ENCODE assay signal across 10 cellular contexts in the genomic region with DNA sequence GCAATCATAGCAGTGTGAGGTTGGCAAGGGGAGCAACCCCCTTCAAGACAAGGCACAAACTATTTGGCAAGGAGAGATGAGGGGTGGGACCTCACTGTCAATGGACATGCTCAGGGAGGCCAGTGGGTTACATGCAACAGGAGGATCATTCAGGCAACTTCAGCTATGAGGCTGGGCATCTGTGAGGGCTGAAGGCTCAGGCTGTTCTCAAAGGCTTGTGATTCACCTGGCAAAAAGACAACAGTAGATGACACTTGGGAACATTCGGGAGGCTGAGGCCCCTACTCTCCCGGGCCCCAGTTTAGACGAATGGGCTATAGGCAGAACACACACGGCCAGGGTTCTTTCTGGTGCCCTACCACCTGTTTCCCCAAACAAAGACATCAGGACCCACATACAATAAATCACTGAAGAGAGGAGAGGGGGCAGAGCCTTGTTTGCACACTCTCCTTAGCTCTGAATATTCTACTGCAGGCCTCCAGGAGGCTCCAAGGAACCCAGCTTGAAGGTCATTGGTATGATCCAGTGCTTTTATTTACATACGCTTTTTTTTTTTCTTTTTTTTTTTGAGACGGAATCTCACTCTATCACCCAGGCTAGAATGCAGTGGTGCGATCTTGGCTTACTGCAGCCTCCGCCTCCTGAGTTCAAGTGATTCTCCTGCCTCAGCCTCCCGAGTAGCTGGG. TPM values are rescaled to one million over a fixed set of nuclear protein-coding genes. Genes with fewer than 3 reads are reported as not detected.
DNase-seq lines count a peak whose midpoint lies in the region; ATAC-seq and TF ChIP-seq lines count a peak whose summit lies in the region.
"Had no signal": no experiment of that assay in that cellular context is flagged by ENCODE, and none has a peak within 500 bp of the region (broad histone marks: within the 10 kb centered on the region; RNA-seq: fewer than 3 reads in every experiment).

No MANE protein-coding gene starts in this region.

- H3K4me3 ChIP-seq in BJ (ENCODE audit: low read depth, low read length) (no peak overlapping the region), HCT116 (replicated peaks in 1 of 2; ENCODE audit: low read depth in 1 of 2, low read length in 2 of 2) (no peak overlapping the region), adipocyte (ENCODE audit: low read length) (peak overlapping the region; percentile 20), muscle layer of colon (ENCODE audit: low read depth in 1 of 2, low read length in 2 of 2) (no peak overlapping the region)
- H3K4me3 ChIP-seq: heart right ventricle, skin epidermis had no signal

- H3K9ac ChIP-seq in HCT116 (ENCODE audit: low read length) (no peak overlapping the region), adipocyte (ENCODE audit: low read length) (peak overlapping the region; percentile 24), muscle layer of colon (ENCODE audit: low read length) (no peak overlapping the region)

- RAD21 ChIA-PET in HCT116 (lab: Charles Lee; ENCODE audit: low non-redundant PET in 1 of 2, low total read pairs in 2 of 2, uncharacterized antibody in 2 of 2, unreplicated experiment in 2 of 2): interaction anchor here in 1 of 2 experiments (0.7 to 1.2 kb wide), 2 partner anchors 49 to 155 kb away, joined by 3 read pairs; no protein-coding TSS in a partner anchor

- TF ChIP-seq POLR2A in HCT116 (IDR thresholded peaks at IDR 0.05; ENCODE audit: borderline replicate concordance, extremely low read depth, insufficient read depth, insufficient read length): no peak

- intact Hi-C loops in HCT116 (cut with micrococcal nuclease): no loop called here

- no peaks in the 10 kb centered on the region for H3K27me3 ChIP-seq in BJ (ENCODE audit: control insufficient read depth, insufficient read depth, low read length)
- H3K27me3 ChIP-seq in HCT116 (ENCODE audit: insufficient read depth, low read length): no peaks in the 10 kb centered on the region
- no peaks in the 10 kb centered on the region for H3K27me3 ChIP-seq in adipocyte (replicated peaks; ENCODE audit: control insufficient read depth, insufficient read depth, low read length)
- no peaks in the 10 kb centered on the region for H3K27me3 ChIP-seq in muscle layer of colon (ENCODE audit: control insufficient read depth in 1 of 2, insufficient read depth in 2 of 2, low read length in 2 of 2)
- H3K27me3 ChIP-seq: heart right ventricle had no signal

- H3K27ac ChIP-seq in HCT116 (ENCODE audit: low read depth, low read length) (peak overlapping the region; percentile 21; the same call in 1 of the 2 replicates), muscle layer of colon (ENCODE audit: low read depth, low read length) (peak overlapping the region; percentile 41)

- peaks cover 24% of the 10 kb centered on the region for H3K79me2 ChIP-seq in HCT116 (ENCODE audit: insufficient read depth, low read length)

- POLR2A ChIA-PET in BJ (lab: Charles Lee): interaction anchor here (0.5 to 0.6 kb wide), 2 partner anchors 16 to 150 kb away, joined by 3 to 5 read pairs; a partner anchor contains a TSS
- POLR2A ChIA-PET in HCT116 (lab: Charles Lee): interaction anchor here (1.0 to 2.2 kb wide), 4 partner anchors 10 to 113 kb away, joined by 3 to 6 read pairs (median 4); a partner anchor contains a TSS

- H4K20me1 ChIP-seq in HCT116 (ENCODE audit: insufficient read depth): peaks cover 17% of the 10 kb centered on the region; the same call in 1 of the 2 replicates

- peak; percentile 51 for TF ChIP-seq CTCF in BJ (IDR thresholded peaks at IDR 0.05; ENCODE audit: insufficient read depth, low read depth, low read length)
- TF ChIP-seq CTCF in HCT116 (IDR thresholded peaks at IDR 0.05 in 2 of 3, conservative IDR thresholded peaks at IDR 0.05 in 1 of 3; ENCODE audit: borderline replicate concordance in 1 of 3, insufficient read depth in 1 of 3, low read depth in 2 of 3, low read length in 2 of 3): peak in 2 of 3 experiments; percentile 14 to 18; a peak in 1 of 6 replicates

- no peak for ATAC-seq in HCT116
- ATAC-seq in HG03159 (IDR thresholded peaks at IDR 0.05; ENCODE audit: unreplicated experiment): no peak
- ATAC-seq: heart right ventricle had no signal

- H3K4me1 ChIP-seq in HCT116 (ENCODE audit: control insufficient read depth in 1 of 2, insufficient read depth in 2 of 2, low read length in 2 of 2) (peaks cover 12 to 56% of the 10 kb centered on the region in 2 experiments), adipocyte (ENCODE audit: control insufficient read depth, insufficient read depth, low read length) (peaks cover 42% of the 10 kb centered on the region), muscle layer of colon (ENCODE audit: insufficient read depth, low read length) (peaks cover 13% of the 10 kb centered on the region)

- no peak overlapping the region for H3K4me2 ChIP-seq in HCT116 (ENCODE audit: low read length)

- no peak for TF ChIP-seq RAD21 in HCT116 (IDR thresholded peaks at IDR 0.05; ENCODE audit: low read depth)

- H3K9me3 ChIP-seq in HCT116 (ENCODE audit: control insufficient read depth in 1 of 2, insufficient read depth in 1 of 2, low read depth in 1 of 2, low read length in 2 of 2) (no peaks in the 10 kb centered on the region), adipocyte (ENCODE audit: control insufficient read depth, low read length) (no peaks in the 10 kb centered on the region), muscle layer of colon (ENCODE audit: low read length) (no peaks in the 10 kb centered on the region)
- H3K9me3 ChIP-seq: heart right ventricle had no signal

- DNase-seq in BJ (ENCODE audit: low read depth): no peak
- no peak for DNase-seq in HCT116 (ENCODE audit: low read depth, low spot score)
- peak; percentile 36 for DNase-seq in adipocyte (ENCODE audit: low read depth)
- DNase-seq in HuH-7.5 (ENCODE audit: low spot score): no peak
- DNase-seq in LoVo (ENCODE audit: low spot score): no peak
- DNase-seq in NCI-H446 treated with DMSO at 0.1 percent for 48 hours (lab: John Stamatoyannopoulos, UW): no peak
- DNase-seq: heart right ventricle had no signal

- H3K9me2 ChIP-seq in HCT116 (ENCODE audit: insufficient read depth): no peaks in the 10 kb centered on the region

- no TSS peak for BruUV-seq in HCT116 (replicated peaks; lab: Mats Ljungman, UMichigan)

- H3K36me3 ChIP-seq in BJ (ENCODE audit: control insufficient read depth, insufficient read depth, low read length) (peaks cover 40% of the 10 kb centered on the region), HCT116 (ENCODE audit: control insufficient read depth in 1 of 2, insufficient read depth in 2 of 2, low read length in 2 of 2) (peaks cover 21 to 31% of the 10 kb centered on the region in 2 experiments), adipocyte (ENCODE audit: control insufficient read depth, insufficient read depth, low read length, severe bottlenecking) (peaks cover 74% of the 10 kb centered on the region), muscle layer of colon (ENCODE audit: insufficient read depth, low read length) (peaks cover 85% of the 10 kb centered on the region)

- H2AFZ ChIP-seq in HCT116 (ENCODE audit: low read depth, low read length, poor library complexity, severe bottlenecking): no peak overlapping the region

- CTCF ChIA-PET in BJ (lab: Yijun Ruan, JAX): interaction anchor here (0.6 to 20.5 kb wide), 12 partner anchors 10 to 383 kb away, joined by 3 to 387 read pairs (median 4); a partner anchor contains a TSS
- CTCF ChIA-PET in HCT116 (lab: Charles Lee): interaction anchor here (0.7 to 2.5 kb wide), 8 partner anchors 46 to 359 kb away, joined by 3 to 8 read pairs (median 3); no protein-coding TSS in a partner anchor

TF ChIP-seq in HCT116, 20 proteins besides CTCF, POLR2A, EP300 and RAD21:
- TF ChIP-seq, protein P1, sequence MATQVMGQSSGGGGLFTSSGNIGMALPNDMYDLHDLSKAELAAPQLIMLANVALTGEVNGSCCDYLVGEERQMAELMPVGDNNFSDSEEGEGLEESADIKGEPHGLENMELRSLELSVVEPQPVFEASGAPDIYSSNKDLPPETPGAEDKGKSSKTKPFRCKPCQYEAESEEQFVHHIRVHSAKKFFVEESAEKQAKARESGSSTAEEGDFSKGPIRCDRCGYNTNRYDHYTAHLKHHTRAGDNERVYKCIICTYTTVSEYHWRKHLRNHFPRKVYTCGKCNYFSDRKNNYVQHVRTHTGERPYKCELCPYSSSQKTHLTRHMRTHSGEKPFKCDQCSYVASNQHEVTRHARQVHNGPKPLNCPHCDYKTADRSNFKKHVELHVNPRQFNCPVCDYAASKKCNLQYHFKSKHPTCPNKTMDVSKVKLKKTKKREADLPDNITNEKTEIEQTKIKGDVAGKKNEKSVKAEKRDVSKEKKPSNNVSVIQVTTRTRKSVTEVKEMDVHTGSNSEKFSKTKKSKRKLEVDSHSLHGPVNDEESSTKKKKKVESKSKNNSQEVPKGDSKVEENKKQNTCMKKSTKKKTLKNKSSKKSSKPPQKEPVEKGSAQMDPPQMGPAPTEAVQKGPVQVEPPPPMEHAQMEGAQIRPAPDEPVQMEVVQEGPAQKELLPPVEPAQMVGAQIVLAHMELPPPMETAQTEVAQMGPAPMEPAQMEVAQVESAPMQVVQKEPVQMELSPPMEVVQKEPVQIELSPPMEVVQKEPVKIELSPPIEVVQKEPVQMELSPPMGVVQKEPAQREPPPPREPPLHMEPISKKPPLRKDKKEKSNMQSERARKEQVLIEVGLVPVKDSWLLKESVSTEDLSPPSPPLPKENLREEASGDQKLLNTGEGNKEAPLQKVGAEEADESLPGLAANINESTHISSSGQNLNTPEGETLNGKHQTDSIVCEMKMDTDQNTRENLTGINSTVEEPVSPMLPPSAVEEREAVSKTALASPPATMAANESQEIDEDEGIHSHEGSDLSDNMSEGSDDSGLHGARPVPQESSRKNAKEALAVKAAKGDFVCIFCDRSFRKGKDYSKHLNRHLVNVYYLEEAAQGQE (IDR thresholded peaks at IDR 0.05; ENCODE audit: low read depth): no peak
- TF ChIP-seq YY1 (IDR thresholded peaks at IDR 0.05; ENCODE audit: extremely low read depth, insufficient replicate concordance, low read depth, low read length): no peak

RNA-seq across cellular contexts. Expression of a gene that starts 7.9 kb away (rescaled TPM):
- 1,140 and 1,840 TPM in 2 replicates for polyA plus RNA-seq in BJ (2011; rRNA removed)
- 739 and 1,365 TPM in 2 replicates for polyA minus RNA-seq in BJ (2011; rRNA and poly(A)+ RNA removed)
- 886 TPM for total RNA-seq in HCT116 (2021; ENCODE audit: unreplicated experiment)
- polyA plus RNA-seq in HCT116 (2012): 716 and 796 TPM in 2 replicates

RNA-seq across cellular contexts. Expression of a gene that starts 11.0 kb away (rescaled TPM):
- 5.1 and 7.5 TPM in 2 replicates for polyA plus RNA-seq in BJ (2011; rRNA removed)
- polyA minus RNA-seq in BJ (2011; rRNA and poly(A)+ RNA removed): 5.0 and 24.5 TPM in 2 replicates
- 75.8 TPM for total RNA-seq in HCT116 (2021; ENCODE audit: unreplicated experiment)
- 55.7 and 59.3 TPM in 2 replicates for polyA plus RNA-seq in HCT116 (2012)

RNA-seq across cellular contexts. Expression of a gene that starts 14.4 kb away (rescaled TPM):
- polyA plus RNA-seq in BJ (2011; rRNA removed): 205 and 292 TPM in 2 replicates
- 68.5 and 104 TPM in 2 replicates for polyA minus RNA-seq in BJ (2011; rRNA and poly(A)+ RNA removed)
- total RNA-seq in HCT116 (2021; ENCODE audit: unreplicated experiment): 117 TPM
- 124 and 132 TPM in 2 replicates for polyA plus RNA-seq in HCT116 (2012)

RNA-seq across cellular contexts. Expression of a gene that starts 16.3 kb away (rescaled TPM):
- 43.7 and 51.7 TPM in 2 replicates for polyA plus RNA-seq in BJ (2011; rRNA removed)
- polyA minus RNA-seq in BJ (2011; rRNA and poly(A)+ RNA removed): 24.5 and 28.3 TPM in 2 replicates
- total RNA-seq in HCT116 (2021; ENCODE audit: unreplicated experiment): 952 TPM
- polyA plus RNA-seq in HCT116 (2012): 1,025 and 1,062 TPM in 2 replicates

RNA-seq across cellular contexts. Expression of a gene that starts 37.3 kb away (rescaled TPM):
- polyA plus RNA-seq in BJ (2011; rRNA removed): 12.6 and 19.7 TPM in 2 replicates
- 8.8 and 13.5 TPM in 2 replicates for polyA minus RNA-seq in BJ (2011; rRNA and poly(A)+ RNA removed)
- total RNA-seq in HCT116 (2021; ENCODE audit: unreplicated experiment): 13.6 TPM
- polyA plus RNA-seq in HCT116 (2012): 13.3 and 18.6 TPM in 2 replicates
